Comparison of ENCODE assay signal across 9 cellular contexts in genomic region chr10:63206997-63207952, GRCh38.
DNase-seq lines count a peak whose midpoint lies in the region; TF ChIP-seq lines count a peak whose summit lies in the region.
"Had no signal": no experiment of that assay in that cellular context is flagged by ENCODE, and none has a peak within 500 bp of the region (broad histone marks: within the 10 kb centered on the region; RNA-seq: fewer than 3 reads in every experiment).

No MANE protein-coding gene starts in this region.

- H3K27ac ChIP-seq in HUES48 (ENCODE audit: low read depth, low read length) (peak overlapping the region; percentile 23), left ventricle myocardium inferior (replicated peaks) (peak overlapping the region; percentile 77), skeletal muscle tissue (ENCODE audit: low read depth, low read length) (peak overlapping the region; percentile 36)
- H3K27ac ChIP-seq: BLaER1 had no signal

- DNase-seq in NOMO-1 treated with DMSO at 0.1 percent for 48 hours (lab: John Stamatoyannopoulos, UW; ENCODE audit: unreplicated experiment), result peak; percentile 57
- DNase-seq in NOMO-1 treated with dmso at 0.1 percent for 144 hours (lab: John Stamatoyannopoulos, UW; ENCODE audit: unreplicated experiment), result no peak
- peak; percentile 69 for DNase-seq in adipocyte (ENCODE audit: low read depth)
- DNase-seq in left ventricle myocardium inferior, result no peak
- no peak for DNase-seq in activated CD4-positive, CD25-positive, alpha-beta regulatory T cell (lab: John Stamatoyannopoulos, UW)
- no peak for DNase-seq in SIG-M5 (lab: John Stamatoyannopoulos, UW)

- no peak for TF ChIP-seq CTCF in left ventricle myocardium inferior (IDR thresholded peaks at IDR 0.05; ENCODE audit: borderline replicate concordance)

- H3K9ac ChIP-seq in HUES48 (ENCODE audit: low read depth, low read length) (no peak overlapping the region), adipocyte (ENCODE audit: low read length) (peak overlapping the region; percentile 53), skeletal muscle tissue (ENCODE audit: low read depth in 1 of 3, low read length in 3 of 3) (no peak overlapping the region)
- H3K9ac ChIP-seq: BLaER1 had no signal

- H3K27me3 ChIP-seq in HUES48 (ENCODE audit: control insufficient read depth, insufficient read depth, low read length), result no peaks in the 10 kb centered on the region
- H3K27me3 ChIP-seq in adipocyte (replicated peaks; ENCODE audit: control insufficient read depth, insufficient read depth, low read length), result no peaks in the 10 kb centered on the region
- H3K27me3 ChIP-seq in left ventricle myocardium inferior (ENCODE audit: low read depth), result no peaks in the 10 kb centered on the region
- no peaks in the 10 kb centered on the region for H3K27me3 ChIP-seq in skeletal muscle tissue (ENCODE audit: control insufficient read depth in 3 of 3, insufficient read depth in 3 of 3, low read length in 3 of 3)
- H3K27me3 ChIP-seq: BLaER1 had no signal

- peaks cover 73% of the 10 kb centered on the region for H3K4me1 ChIP-seq in HUES48 (ENCODE audit: control insufficient read depth, insufficient read depth, low read length)
- peaks cover 33% of the 10 kb centered on the region for H3K4me1 ChIP-seq in adipocyte (ENCODE audit: control insufficient read depth, insufficient read depth, low read length)
- peaks cover 80% of the 10 kb centered on the region for H3K4me1 ChIP-seq in left ventricle myocardium inferior
- H3K4me1 ChIP-seq in skeletal muscle tissue (ENCODE audit: control insufficient read depth in 3 of 3, insufficient read depth in 3 of 3, low read length in 3 of 3), result peaks cover 23 to 40% (median 24%) of the 10 kb centered on the region in 3 donors

- H3K36me3 ChIP-seq in HUES48 (ENCODE audit: control insufficient read depth, insufficient read depth, low read length), result peaks cover 99% of the 10 kb centered on the region
- H3K36me3 ChIP-seq in adipocyte (ENCODE audit: control insufficient read depth, insufficient read depth, low read length, severe bottlenecking), result peaks cover 36% of the 10 kb centered on the region
- H3K36me3 ChIP-seq in left ventricle myocardium inferior, result peaks cover 27% of the 10 kb centered on the region
- peaks cover 4 to 10% (median 5%) of the 10 kb centered on the region in 3 donors for H3K36me3 ChIP-seq in skeletal muscle tissue (ENCODE audit: control insufficient read depth in 3 of 3, insufficient read depth in 3 of 3, low read length in 3 of 3)

- H3K4me3 ChIP-seq in HUES48 (ENCODE audit: low read depth, low read length) (0 out of 2 replicates have a peak overlapping the region, but pooled peaks have one; percentile 7), adipocyte (ENCODE audit: low read length) (peak overlapping the region; percentile 64), left ventricle myocardium inferior (peak overlapping the region; percentile 29), skeletal muscle tissue (ENCODE audit: low read length in 3 of 3) (peak overlapping the region in 1 of 3 donors; percentile 26)
- H3K4me3 ChIP-seq: BLaER1 had no signal

- H3K9me3 ChIP-seq in HUES48 (ENCODE audit: control insufficient read depth, insufficient read depth, low read length) (no peaks in the 10 kb centered on the region), adipocyte (ENCODE audit: control insufficient read depth, low read length) (no peaks in the 10 kb centered on the region), left ventricle myocardium inferior (replicated peaks) (peaks cover 4% of the 10 kb centered on the region), skeletal muscle tissue (ENCODE audit: control insufficient read depth in 3 of 3, low read length in 3 of 3) (no peaks in the 10 kb centered on the region)
- H3K9me3 ChIP-seq: BLaER1 had no signal

- intact Hi-C loops in left ventricle myocardium inferior (cut with micrococcal nuclease), result no loop called here

Comparison
In these comparisons a context has a peak if more than half of its experiments do, and no peak if none do; other contexts are left out.
1. DNase-seq: peak in NOMO-1 treated with DMSO at 0.1 percent for 48 hours (single experiment) and adipocyte (single experiment); none in NOMO-1 treated with dmso at 0.1 percent for 144 hours (single experiment), left ventricle myocardium inferior (single experiment), activated CD4-positive, CD25-positive, alpha-beta regulatory T cell (0 of 4) and SIG-M5 (single experiment).
2. H3K27ac ChIP-seq: peak in every context shown above with its lines; median percentile 77 in left ventricle myocardium inferior; 36 in skeletal muscle tissue; 23 in HUES48.